Comparison of ENCODE assay signal across 8 cellular contexts in genomic region chr2:41791523-41791922, GRCh38.
DNase-seq lines count a peak whose midpoint lies in the region; ATAC-seq, FAIRE-seq and TF ChIP-seq lines count a peak whose summit lies in the region.

No MANE protein-coding gene starts in this region.

- no peaks in the 10 kb centered on the region for H3K4me1 Mint-ChIP-seq in astrocyte (ENCODE audit: low read depth, unreplicated experiment)

- H3K9me1 ChIP-seq in IMR-90 (ENCODE audit: insufficient read depth, low read length) = no peaks in the 10 kb centered on the region

- H2BK20ac ChIP-seq in IMR-90 (ENCODE audit: low read depth, low read length) = no peak overlapping the region

- no peak overlapping the region for H3K14ac ChIP-seq in IMR-90 (replicated peaks; ENCODE audit: low read depth, low read length)
- H3K14ac ChIP-seq in mesenchymal stem cell (ENCODE audit: low read length in 2 of 2) = no peak overlapping the region

- no peak overlapping the region for H2AK5ac ChIP-seq in IMR-90 (ENCODE audit: low read depth, low read length)
- no peak overlapping the region for H2AK5ac ChIP-seq in mesenchymal stem cell (ENCODE audit: low read length, severe bottlenecking)

- H2BK120ac ChIP-seq in IMR-90 (ENCODE audit: low read depth, low read length) (no peak overlapping the region), mesenchymal stem cell (ENCODE audit: low read depth, low read length) (no peak overlapping the region)

- intact Hi-C loops in IMR-90 (cut with micrococcal nuclease) (no loop called here), sciatic nerve (cut with DNase I) (no loop called here)

- no peak overlapping the region for H2BK5ac ChIP-seq in IMR-90 (ENCODE audit: low read depth, low read length, poor library complexity, severe bottlenecking)
- no peak overlapping the region for H2BK5ac ChIP-seq in mesenchymal stem cell (ENCODE audit: low read depth, low read length, poor library complexity, severe bottlenecking)

- H3K27me3 ChIP-seq in IMR-90 (ENCODE audit: control insufficient read depth, insufficient read depth, low read length) (no peaks in the 10 kb centered on the region), astrocyte (ENCODE audit: insufficient read depth, low read length) (no peaks in the 10 kb centered on the region), mesenchymal stem cell (ENCODE audit: control insufficient read depth in 1 of 2, insufficient read depth in 1 of 2, low read length in 2 of 2) (no peaks in the 10 kb centered on the region)

- H3K56ac ChIP-seq in IMR-90 (ENCODE audit: extremely low read depth, insufficient read depth, low read length) = no peak overlapping the region

- no peak for FAIRE-seq in astrocyte (lab: Jason Lieb, UNC)

- H3K4me3 Mint-ChIP-seq in astrocyte (ENCODE audit: unreplicated experiment) = no peak overlapping the region

- H3K27me3 Mint-ChIP-seq in astrocyte (ENCODE audit: low read depth, unreplicated experiment) = peaks cover under 1% of the 10 kb centered on the region

- no peaks in the 10 kb centered on the region for H3K36me3 ChIP-seq in IMR-90 (ENCODE audit: control insufficient read depth, insufficient read depth, low read length)
- H3K36me3 ChIP-seq in astrocyte (ENCODE audit: insufficient read depth, low read length) = no peaks in the 10 kb centered on the region
- H3K36me3 ChIP-seq in mesenchymal stem cell (ENCODE audit: control insufficient read depth in 1 of 2, insufficient read depth in 2 of 2, low read depth in 1 of 2, low read length in 2 of 2) = no peaks in the 10 kb centered on the region

- no peak overlapping the region for H4K5ac ChIP-seq in IMR-90 (ENCODE audit: low read depth, low read length)

- TF ChIP-seq CTCF in IMR-90 (conservative IDR thresholded peaks at IDR 0.05; ENCODE audit: low read depth, low read length) (no peak), astrocyte (IDR thresholded peaks at IDR 0.05; ENCODE audit: insufficient read depth, low read depth, low read length) (no peak)

- no peak overlapping the region for H2AK9ac ChIP-seq in IMR-90 (replicated peaks; ENCODE audit: low read depth, low read length, poor library complexity)

- H3K9me3 Mint-ChIP-seq in astrocyte (ENCODE audit: unreplicated experiment) = peaks cover under 1% of the 10 kb centered on the region

- no peak overlapping the region for H3K4ac ChIP-seq in IMR-90 (ENCODE audit: low read depth, low read length)
- no peak overlapping the region for H3K4ac ChIP-seq in mesenchymal stem cell (ENCODE audit: low read depth in 1 of 2, low read length in 2 of 2)

- DNase-seq in IMR-90 = peak; percentile 41
- peak; percentile 21 for DNase-seq in astrocyte (ENCODE audit: low read depth)
- DNase-seq in mesenchymal stem cell = peak; percentile 49
- DNase-seq in NCI-H2081 treated with DMSO at 0.1 percent for 48 hours (lab: John Stamatoyannopoulos, UW) = no peak
- no peak for DNase-seq in activated naive CD4-positive, alpha-beta T cell treated with anti-CD3 and anti-CD28 coated beads, Interleukin-2, amount 50 U/mL, for 16 hours
- DNase-seq in sciatic nerve (ENCODE audit: low spot score) = no peak

- H4K91ac ChIP-seq in IMR-90 (ENCODE audit: insufficient read depth, low read depth, low read length) (no peak overlapping the region), mesenchymal stem cell (ENCODE audit: low read length) (no peak overlapping the region)

- no peak overlapping the region for H2BK15ac ChIP-seq in IMR-90 (ENCODE audit: low read depth, low read length)
- H2BK15ac ChIP-seq in mesenchymal stem cell (ENCODE audit: low read depth, poor library complexity, severe bottlenecking) = no peak overlapping the region

- TF ChIP-seq RAD21 in IMR-90 (IDR thresholded peaks at IDR 0.05; ENCODE audit: low read length) = no peak

- H3K4me2 ChIP-seq in IMR-90 (ENCODE audit: low read depth, low read length) (no peak overlapping the region), astrocyte (ENCODE audit: low read length) (no peak overlapping the region), mesenchymal stem cell (ENCODE audit: low read length, poor library complexity, severe bottlenecking) (no peak overlapping the region)

- H3K9me3 ChIP-seq in IMR-90 (ENCODE audit: control insufficient read depth, insufficient read depth, low read length) (no peaks in the 10 kb centered on the region), astrocyte (ENCODE audit: insufficient read depth, low read depth, low read length) (no peaks in the 10 kb centered on the region), mesenchymal stem cell (ENCODE audit: control insufficient read depth, low read length) (no peaks in the 10 kb centered on the region)

- no peaks in the 10 kb centered on the region for H3K36me3 Mint-ChIP-seq in astrocyte (ENCODE audit: low read depth, unreplicated experiment)

- dilution Hi-C loops in IMR-90 (cut with HindIII; ENCODE audit: low sequenced_read_pairs, unreplicated experiment) = no loop called here

- no CpG with 5 or more reads among the region's 1 CpG for WGBS in IMR-90 (ENCODE audit: extremely low coverage in 2 of 2, insufficient read length in 1 of 2), 2 experiments
- 50% methylated on average over 1 of the region's 1 CpG for WGBS in mesenchymal stem cell

- no peaks in the 10 kb centered on the region for H3K79me2 ChIP-seq in astrocyte (ENCODE audit: insufficient read depth, low read length)

- H3K18ac ChIP-seq in IMR-90 (ENCODE audit: low read depth, low read length) (no peak overlapping the region), mesenchymal stem cell (ENCODE audit: low read depth in 1 of 2, low read length in 2 of 2) (no peak overlapping the region)

- H3K23ac ChIP-seq in IMR-90 (ENCODE audit: low read depth, low read length) = no peak overlapping the region
- H3K23ac ChIP-seq in mesenchymal stem cell (ENCODE audit: low read length in 2 of 2) = no peak overlapping the region

- H3K27ac ChIP-seq in IMR-90 (ENCODE audit: insufficient read depth, low read length) (no peak overlapping the region), astrocyte (ENCODE audit: low read depth, low read length) (no peak overlapping the region), mesenchymal stem cell (ENCODE audit: low read length, poor library complexity, severe bottlenecking) (no peak overlapping the region)

- peak; percentile 70 for ATAC-seq in GM18502 (IDR thresholded peaks at IDR 0.05; ENCODE audit: poor library complexity, unreplicated experiment)
- ATAC-seq in IMR-90 (ENCODE audit: low read depth) = peak; percentile 68
- ATAC-seq in GM19463 (IDR thresholded peaks at IDR 0.05; ENCODE audit: unreplicated experiment) = no peak
- ATAC-seq in sciatic nerve = no peak

- no peak for TF ChIP-seq POLR2A in IMR-90 (IDR thresholded peaks at IDR 0.05; ENCODE audit: low read depth, low read length)

- H4K20me1 ChIP-seq in IMR-90 (ENCODE audit: insufficient read depth, low read length) (no peaks in the 10 kb centered on the region), astrocyte (ENCODE audit: insufficient read depth, low read length) (no peaks in the 10 kb centered on the region)

- CTCF ChIA-PET in IMR-90 (lab: Yijun Ruan, JAX) = no interaction called here

- H3K79me1 ChIP-seq in IMR-90 (ENCODE audit: low read depth in 1 of 2, low read length in 2 of 2) = no peaks in the 10 kb centered on the region
- no peaks in the 10 kb centered on the region for H3K79me1 ChIP-seq in mesenchymal stem cell (replicated peaks; ENCODE audit: low read length, poor library complexity, severe bottlenecking)

- POLR2A ChIA-PET in IMR-90 (lab: Charles Lee; ENCODE audit: unreplicated experiment) = no interaction called here

- H3K9ac ChIP-seq in IMR-90 (ENCODE audit: low read depth, low read length) (no peak overlapping the region), astrocyte (ENCODE audit: low read length) (no peak overlapping the region), mesenchymal stem cell (ENCODE audit: low read length) (no peak overlapping the region)

- H2AFZ ChIP-seq in IMR-90 (replicated peaks; ENCODE audit: low read length, poor library complexity) = no peak overlapping the region
- no peak overlapping the region for H2AFZ ChIP-seq in astrocyte (ENCODE audit: low read depth, low read length)
- no peak overlapping the region for H2AFZ ChIP-seq in mesenchymal stem cell (ENCODE audit: low read depth, low read length)

- H3K4me3 ChIP-seq in IMR-90 (ENCODE audit: insufficient read depth, low read depth, low read length) (no peak overlapping the region), astrocyte (ENCODE audit: insufficient read depth, low read depth, low read length) (no peak overlapping the region), mesenchymal stem cell (ENCODE audit: insufficient read depth in 1 of 2, low read depth in 1 of 2, low read length in 2 of 2) (no peak overlapping the region)

- no peaks in the 10 kb centered on the region for H3K4me1 ChIP-seq in IMR-90 (ENCODE audit: control insufficient read depth, insufficient read depth, low read length)
- no peaks in the 10 kb centered on the region for H3K4me1 ChIP-seq in astrocyte (ENCODE audit: insufficient read depth, low read length)
- no peaks in the 10 kb centered on the region for H3K4me1 ChIP-seq in mesenchymal stem cell (ENCODE audit: control insufficient read depth, insufficient read depth, low read depth, low read length)

- no peak overlapping the region for H3K27ac Mint-ChIP-seq in astrocyte (ENCODE audit: unreplicated experiment)

- no TSS peak for BruUV-seq in IMR-90 (replicated peaks; lab: Mats Ljungman, UMichigan)

- H4K8ac ChIP-seq in IMR-90 (ENCODE audit: low read depth in 2 of 2, low read length in 2 of 2) (no peak overlapping the region), mesenchymal stem cell (ENCODE audit: low read length) (no peak overlapping the region)

- no peak overlapping the region for H2BK12ac ChIP-seq in mesenchymal stem cell (ENCODE audit: low read length in 2 of 2)

- in situ Hi-C loops in IMR-90 (cut with MboI; ENCODE audit: low sequenced_read_pairs) = no loop called here

TF ChIP-seq in IMR-90, 13 proteins besides CTCF, POLR2A, EP300 and RAD21:
- TF ChIP-seq RCOR1 (IDR thresholded peaks at IDR 0.05; ENCODE audit: insufficient replicate concordance, low read length) (no peak), SMC3 (IDR thresholded peaks at IDR 0.05; ENCODE audit: low read depth, low read length) (no peak), CEBPB (IDR thresholded peaks at IDR 0.05; ENCODE audit: low read depth, low read length) (no peak), MXI1 (IDR thresholded peaks at IDR 0.05; ENCODE audit: borderline replicate concordance, low read depth, low read length) (no peak), ELK1 (IDR thresholded peaks at IDR 0.05; ENCODE audit: borderline replicate concordance, low read depth, low read length) (no peak)

Comparison
In these comparisons a context has a peak if more than half of its experiments do, and no peak if none do; other contexts are left out.
1. ATAC-seq: peak in GM18502 (single experiment) and IMR-90 (single experiment); none in GM19463 (single experiment) and sciatic nerve (single experiment).
2. DNase-seq: peak in IMR-90 (single experiment), astrocyte (single experiment) and mesenchymal stem cell (single experiment); none in NCI-H2081 treated with DMSO at 0.1 percent for 48 hours (single experiment), activated naive CD4-positive, alpha-beta T cell treated with anti-CD3 and anti-CD28 coated beads, Interleukin-2, amount 50 U/mL, for 16 hours (single experiment) and sciatic nerve (single experiment).